8 cellular contexts compared by ENCODE assay signal in genomic region chr16:73248316-73248715, GRCh38.
"Had no signal": no experiment of that assay in that cellular context is flagged by ENCODE, and none has a peak within 500 bp of the region (broad histone marks: within the 10 kb centered on the region; RNA-seq: fewer than 3 reads in every experiment).

No MANE protein-coding gene starts in this region.

- H3K9me3 ChIP-seq: HAP-1 had no signal

- H3K27ac ChIP-seq: HL-60 had no signal

- H3K4me2 ChIP-seq: GM23338 had no signal

- H2AFZ ChIP-seq: GM23338 had no signal

- FAIRE-seq: K562 had no signal

- H3K4me1 ChIP-seq: HAP-1 had no signal

- H3K4me3 ChIP-seq: GM23338, HAP-1, K562 had no signal

- H3K36me3 ChIP-seq: HAP-1 had no signal

- ATAC-seq: GM23338, HCT116, K562 had no signal

- DNase-seq: H7, IMR-90, KG1 had no signal
